Comparison of ENCODE assay signal across 13 cellular contexts in the genomic region with DNA sequence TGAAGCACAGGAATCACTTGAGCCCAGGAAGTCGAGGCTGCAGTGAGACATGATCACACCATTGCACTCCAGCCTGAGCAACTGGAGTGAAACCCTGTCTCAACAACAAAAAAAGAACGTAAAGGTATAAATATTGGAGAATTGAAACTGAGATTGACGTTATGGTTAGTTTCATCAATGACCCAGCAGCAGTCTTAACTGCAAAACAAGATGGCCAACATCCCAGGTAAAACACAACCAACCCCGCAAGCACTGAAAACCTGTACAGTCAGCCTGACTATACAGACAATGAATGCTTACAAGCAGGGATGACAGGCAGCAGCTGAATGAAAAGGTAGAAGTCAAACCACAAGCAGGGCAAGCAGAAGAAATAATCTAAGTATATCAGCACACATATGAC. TPM values are rescaled to one million over a fixed set of nuclear protein-coding genes. Genes with fewer than 3 reads are reported as not detected.
DNase-seq lines count a peak whose midpoint lies in the region; ATAC-seq, FAIRE-seq and TF ChIP-seq lines count a peak whose summit lies in the region.
"Had no signal": no experiment of that assay in that cellular context is flagged by ENCODE, and none has a peak within 500 bp of the region (broad histone marks: within the 10 kb centered on the region; RNA-seq: fewer than 3 reads in every experiment).

No MANE protein-coding gene starts in this region.

- no peaks in the 10 kb centered on the region for H3K4me1 ChIP-seq in pancreas

- intact Hi-C loops in pancreas (cut with DNase I), result no loop called here

- H3K27ac ChIP-seq in pancreas, result no peak overlapping the region

- 77 to 84% methylated on average over 4 of the region's 4 CpGs for WGBS in pancreas, 2 donors

- H3K4me3 Mint-ChIP-seq in memory B cell, result no peak overlapping the region

- H3K27ac Mint-ChIP-seq in memory B cell, result peak overlapping the region; percentile 75

- no peaks in the 10 kb centered on the region for H3K27me3 ChIP-seq in pancreas

- FAIRE-seq in GM18507 (lab: Jason Lieb, UNC), result peak; percentile 68
- no peak for FAIRE-seq in pancreas (lab: Jason Lieb, UNC)
- FAIRE-seq: endothelial cell of umbilical vein had no signal

- H3K9me3 Mint-ChIP-seq in memory B cell, result no peaks in the 10 kb centered on the region

- ATAC-seq in GM21528 (IDR thresholded peaks at IDR 0.05; ENCODE audit: low FRiP score, unreplicated experiment), result peak; percentile 66
- peak; percentile 57 for ATAC-seq in HG03378 (IDR thresholded peaks at IDR 0.05; ENCODE audit: unreplicated experiment)
- peak; percentile 19 for ATAC-seq in memory B cell (ENCODE audit: low read depth)
- no peak for ATAC-seq in pancreas

- peaks cover 12% of the 10 kb centered on the region for H3K4me1 Mint-ChIP-seq in memory B cell

- no peak for DNase-seq in GM18507 (ENCODE audit: extremely low spot score, insufficient read length, low read depth)
- DNase-seq in memory B cell (ENCODE audit: low spot score in 2 of 2), result no peak
- DNase-seq in NAMALWA (ENCODE audit: low spot score), result no peak
- no peak for DNase-seq in NCI-H1417 (lab: John Stamatoyannopoulos, UW)
- DNase-seq in foreskin melanocyte, result no peak
- DNase-seq in pancreas, result no peak
- DNase-seq: AML-193, NCI-H2081, substantia nigra had no signal

- no peak overlapping the region for H3K4me3 ChIP-seq in pancreas
- H3K4me3 ChIP-seq: smooth muscle cell had no signal

- H3K27me3 Mint-ChIP-seq in memory B cell, result no peaks in the 10 kb centered on the region

- peaks cover 0 to 4% (median 0%) of the 10 kb centered on the region in 3 donors for H3K36me3 ChIP-seq in pancreas

- H3K36me3 Mint-ChIP-seq in memory B cell, result peaks cover 29% of the 10 kb centered on the region

- no peak for TF ChIP-seq CTCF in pancreas (IDR thresholded peaks at IDR 0.05)

- H3K9me3 ChIP-seq in pancreas, result no peaks in the 10 kb centered on the region

RNA-seq across cellular contexts. Expression of a gene that starts 34.7 kb away (rescaled TPM):
- 10 to 100 TPM; 10.8 to 22.0 (median 13.5) TPM for total RNA-seq in pancreas
- polyA plus RNA-seq in pancreas, result 10 to 100 TPM in 1 of 2 donors, 1 to 10 TPM in 1; 7.1 to 11.8 TPM

Comparison
In these comparisons a context has a peak if more than half of its experiments do, and no peak if none do; other contexts are left out.
1. ATAC-seq: peak in GM21528 (single experiment), HG03378 (single experiment) and memory B cell (single experiment); none in pancreas (0 of 4).